In the genomic region with DNA sequence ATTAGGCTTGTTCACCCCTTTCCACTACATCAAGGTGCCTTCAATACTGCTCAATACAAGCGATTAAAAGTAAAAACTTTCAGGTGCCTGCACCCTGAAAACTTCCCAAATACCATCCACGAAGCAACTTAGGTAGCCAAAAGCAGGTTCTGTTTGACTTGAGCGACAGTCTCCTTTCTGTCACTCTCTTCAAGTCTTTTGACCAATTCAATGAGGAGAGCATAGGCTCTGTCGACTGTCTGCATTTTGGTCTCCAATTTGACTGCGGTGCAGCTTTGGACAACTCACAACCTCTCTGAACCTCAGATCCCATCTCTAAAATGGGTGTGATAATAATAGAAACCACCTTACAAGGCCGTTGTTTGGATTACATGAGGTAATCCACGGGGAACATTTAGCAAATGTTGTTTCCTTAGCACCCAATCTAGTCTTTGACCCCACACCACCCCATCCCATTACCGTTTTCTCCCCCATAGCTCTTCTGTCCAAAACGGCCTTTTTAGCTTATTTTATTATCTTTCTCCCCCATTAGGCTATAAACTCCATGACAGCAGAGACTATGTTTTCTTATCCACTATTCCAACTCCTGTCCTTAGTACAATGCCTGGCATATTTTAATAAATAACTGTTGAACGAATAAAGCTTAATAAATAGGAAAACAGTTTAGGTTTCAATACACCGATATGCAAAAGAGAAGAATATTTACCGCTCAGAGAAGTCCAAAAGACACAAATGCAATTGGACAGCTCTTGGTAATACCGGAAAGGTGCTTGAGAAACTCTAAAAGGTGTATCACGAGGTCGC, we compare ENCODE assay signal across 1 cellular context.
TF ChIP-seq lines count a peak whose summit lies in the region.

No MANE protein-coding gene starts in this region.

TF ChIP-seq in K562, 482 proteins besides CTCF, POLR2A, EP300 and RAD21 (continued from another document and continues in another):
- TF ChIP-seq, protein P1, sequence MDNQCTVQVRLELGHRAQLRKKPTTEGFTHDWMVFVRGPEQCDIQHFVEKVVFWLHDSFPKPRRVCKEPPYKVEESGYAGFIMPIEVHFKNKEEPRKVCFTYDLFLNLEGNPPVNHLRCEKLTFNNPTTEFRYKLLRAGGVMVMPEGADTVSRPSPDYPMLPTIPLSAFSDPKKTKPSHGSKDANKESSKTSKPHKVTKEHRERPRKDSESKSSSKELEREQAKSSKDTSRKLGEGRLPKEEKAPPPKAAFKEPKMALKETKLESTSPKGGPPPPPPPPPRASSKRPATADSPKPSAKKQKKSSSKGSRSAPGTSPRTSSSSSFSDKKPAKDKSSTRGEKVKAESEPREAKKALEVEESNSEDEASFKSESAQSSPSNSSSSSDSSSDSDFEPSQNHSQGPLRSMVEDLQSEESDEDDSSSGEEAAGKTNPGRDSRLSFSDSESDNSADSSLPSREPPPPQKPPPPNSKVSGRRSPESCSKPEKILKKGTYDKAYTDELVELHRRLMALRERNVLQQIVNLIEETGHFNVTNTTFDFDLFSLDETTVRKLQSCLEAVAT (IDR thresholded peaks at IDR 0.05): peak; percentile 20 to 23; a peak in 1 of 4 replicates
- TF ChIP-seq HNRNPL (IDR thresholded peaks at IDR 0.05; ENCODE audit: low read depth, low read length) (no peak), SMARCC2 (IDR thresholded peaks at IDR 0.05; ENCODE audit: low read depth) (no peak), CCNT2 (IDR thresholded peaks at IDR 0.05; ENCODE audit: borderline replicate concordance, extremely low read depth, insufficient read length, low read depth, low read length) (no peak), ZNF175 (CRISPR knock-in tag; IDR thresholded peaks at IDR 0.05; ENCODE audit: low read depth) (no peak; the same call in 1 of the 2 replicates), TGIF2 (CRISPR knock-in tag; IDR thresholded peaks at IDR 0.05) (no peak), GATAD2A (IDR thresholded peaks at IDR 0.05) (no peak), ZNF589 (CRISPR knock-in tag; IDR thresholded peaks at IDR 0.05; ENCODE audit: low read depth) (no peak), RCOR1 (IDR thresholded peaks at IDR 0.05; ENCODE audit: borderline replicate concordance in 1 of 2, low read depth in 2 of 2, low read length in 2 of 2) (peak in 1 of 2 experiments; percentile 90; a peak in 2 of 4 replicates), BHLHE40 (IDR thresholded peaks at IDR 0.05; ENCODE audit: low read length) (no peak), TBL1XR1 (IDR thresholded peaks at IDR 0.05; ENCODE audit: low read length in 2 of 2) (0 out of 4 replicates have a peak, but pooled peaks of 1 of the 2 experiments have one; percentile 7), CBX1 (IDR thresholded peaks at IDR 0.05; ENCODE audit: low read depth) (peak; percentile 87; the same call in 1 of the 2 replicates), BRD9 (IDR thresholded peaks at IDR 0.05; ENCODE audit: low read depth, partially characterized antibody) (peak; percentile 56), NR4A1 (CRISPR knock-in tag; IDR thresholded peaks at IDR 0.05) (no peak), NR4A1 (tag; IDR thresholded peaks at IDR 0.05) (0 out of 2 replicates have a peak, but pooled peaks have one; percentile 21)
- TF ChIP-seq, protein P2, sequence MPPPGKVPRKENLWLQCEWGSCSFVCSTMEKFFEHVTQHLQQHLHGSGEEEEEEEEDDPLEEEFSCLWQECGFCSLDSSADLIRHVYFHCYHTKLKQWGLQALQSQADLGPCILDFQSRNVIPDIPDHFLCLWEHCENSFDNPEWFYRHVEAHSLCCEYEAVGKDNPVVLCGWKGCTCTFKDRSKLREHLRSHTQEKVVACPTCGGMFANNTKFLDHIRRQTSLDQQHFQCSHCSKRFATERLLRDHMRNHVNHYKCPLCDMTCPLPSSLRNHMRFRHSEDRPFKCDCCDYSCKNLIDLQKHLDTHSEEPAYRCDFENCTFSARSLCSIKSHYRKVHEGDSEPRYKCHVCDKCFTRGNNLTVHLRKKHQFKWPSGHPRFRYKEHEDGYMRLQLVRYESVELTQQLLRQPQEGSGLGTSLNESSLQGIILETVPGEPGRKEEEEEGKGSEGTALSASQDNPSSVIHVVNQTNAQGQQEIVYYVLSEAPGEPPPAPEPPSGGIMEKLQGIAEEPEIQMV (tag; conservative IDR thresholded peaks at IDR 0.05; ENCODE audit: low read depth): no peak
- TF ChIP-seq, protein P3, sequence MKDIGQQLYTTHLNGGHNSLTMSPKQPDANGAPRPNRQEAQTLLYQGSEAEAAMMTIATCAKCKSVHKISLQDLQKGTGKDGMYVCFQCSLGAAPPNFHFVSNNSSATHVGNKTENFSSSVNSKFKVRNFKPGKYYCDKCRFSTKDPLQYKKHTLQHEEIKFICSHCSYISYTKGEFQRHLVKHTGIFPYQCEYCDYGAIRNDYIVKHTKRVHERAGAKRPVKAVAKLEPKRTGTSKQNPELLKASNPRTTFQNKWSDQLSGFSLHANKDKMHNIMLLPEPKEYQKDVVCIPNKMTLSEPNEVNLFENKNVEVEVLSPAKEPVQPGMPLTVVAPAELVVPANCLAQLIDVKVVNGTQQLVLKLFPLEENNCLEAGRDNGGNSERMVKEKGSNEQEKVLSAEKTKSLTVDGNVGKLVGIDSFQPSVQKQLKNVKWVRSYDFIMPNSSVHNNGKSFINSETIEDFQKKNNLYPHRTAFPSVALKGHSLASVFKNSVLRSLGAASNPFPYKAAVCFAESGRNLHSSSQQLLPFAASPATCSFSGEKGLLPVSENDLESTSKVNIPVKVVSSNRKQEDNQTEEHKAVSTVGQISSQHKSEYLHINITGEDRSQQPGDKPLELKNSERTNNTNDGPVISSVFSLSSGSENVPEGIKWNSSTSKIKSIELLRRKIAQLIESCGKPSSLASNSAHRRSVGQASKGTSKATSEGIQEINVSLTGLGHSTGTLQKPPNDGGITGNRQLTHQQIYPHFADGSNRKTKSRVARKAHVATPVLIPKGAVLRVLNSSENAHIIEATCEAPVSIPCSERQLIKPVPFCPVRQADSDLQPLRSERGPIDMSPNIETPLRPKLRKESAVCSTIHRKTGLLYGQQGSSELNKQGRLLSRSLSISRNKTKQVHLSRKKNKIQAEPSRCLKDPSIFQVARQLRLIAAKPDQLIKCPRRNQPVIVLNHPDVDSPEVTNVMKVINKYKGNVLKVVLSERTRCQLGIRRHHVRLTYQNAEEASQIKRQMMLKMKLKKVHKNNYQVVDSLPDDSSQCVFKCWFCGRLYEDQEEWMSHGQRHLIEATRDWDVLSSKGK (CRISPR knock-in tag; IDR thresholded peaks at IDR 0.05): no peak
- TF ChIP-seq, protein P4, sequence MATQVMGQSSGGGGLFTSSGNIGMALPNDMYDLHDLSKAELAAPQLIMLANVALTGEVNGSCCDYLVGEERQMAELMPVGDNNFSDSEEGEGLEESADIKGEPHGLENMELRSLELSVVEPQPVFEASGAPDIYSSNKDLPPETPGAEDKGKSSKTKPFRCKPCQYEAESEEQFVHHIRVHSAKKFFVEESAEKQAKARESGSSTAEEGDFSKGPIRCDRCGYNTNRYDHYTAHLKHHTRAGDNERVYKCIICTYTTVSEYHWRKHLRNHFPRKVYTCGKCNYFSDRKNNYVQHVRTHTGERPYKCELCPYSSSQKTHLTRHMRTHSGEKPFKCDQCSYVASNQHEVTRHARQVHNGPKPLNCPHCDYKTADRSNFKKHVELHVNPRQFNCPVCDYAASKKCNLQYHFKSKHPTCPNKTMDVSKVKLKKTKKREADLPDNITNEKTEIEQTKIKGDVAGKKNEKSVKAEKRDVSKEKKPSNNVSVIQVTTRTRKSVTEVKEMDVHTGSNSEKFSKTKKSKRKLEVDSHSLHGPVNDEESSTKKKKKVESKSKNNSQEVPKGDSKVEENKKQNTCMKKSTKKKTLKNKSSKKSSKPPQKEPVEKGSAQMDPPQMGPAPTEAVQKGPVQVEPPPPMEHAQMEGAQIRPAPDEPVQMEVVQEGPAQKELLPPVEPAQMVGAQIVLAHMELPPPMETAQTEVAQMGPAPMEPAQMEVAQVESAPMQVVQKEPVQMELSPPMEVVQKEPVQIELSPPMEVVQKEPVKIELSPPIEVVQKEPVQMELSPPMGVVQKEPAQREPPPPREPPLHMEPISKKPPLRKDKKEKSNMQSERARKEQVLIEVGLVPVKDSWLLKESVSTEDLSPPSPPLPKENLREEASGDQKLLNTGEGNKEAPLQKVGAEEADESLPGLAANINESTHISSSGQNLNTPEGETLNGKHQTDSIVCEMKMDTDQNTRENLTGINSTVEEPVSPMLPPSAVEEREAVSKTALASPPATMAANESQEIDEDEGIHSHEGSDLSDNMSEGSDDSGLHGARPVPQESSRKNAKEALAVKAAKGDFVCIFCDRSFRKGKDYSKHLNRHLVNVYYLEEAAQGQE (CRISPR knock-in tag; IDR thresholded peaks at IDR 0.05; ENCODE audit: low read depth): no peak
- TF ChIP-seq, protein P5, sequence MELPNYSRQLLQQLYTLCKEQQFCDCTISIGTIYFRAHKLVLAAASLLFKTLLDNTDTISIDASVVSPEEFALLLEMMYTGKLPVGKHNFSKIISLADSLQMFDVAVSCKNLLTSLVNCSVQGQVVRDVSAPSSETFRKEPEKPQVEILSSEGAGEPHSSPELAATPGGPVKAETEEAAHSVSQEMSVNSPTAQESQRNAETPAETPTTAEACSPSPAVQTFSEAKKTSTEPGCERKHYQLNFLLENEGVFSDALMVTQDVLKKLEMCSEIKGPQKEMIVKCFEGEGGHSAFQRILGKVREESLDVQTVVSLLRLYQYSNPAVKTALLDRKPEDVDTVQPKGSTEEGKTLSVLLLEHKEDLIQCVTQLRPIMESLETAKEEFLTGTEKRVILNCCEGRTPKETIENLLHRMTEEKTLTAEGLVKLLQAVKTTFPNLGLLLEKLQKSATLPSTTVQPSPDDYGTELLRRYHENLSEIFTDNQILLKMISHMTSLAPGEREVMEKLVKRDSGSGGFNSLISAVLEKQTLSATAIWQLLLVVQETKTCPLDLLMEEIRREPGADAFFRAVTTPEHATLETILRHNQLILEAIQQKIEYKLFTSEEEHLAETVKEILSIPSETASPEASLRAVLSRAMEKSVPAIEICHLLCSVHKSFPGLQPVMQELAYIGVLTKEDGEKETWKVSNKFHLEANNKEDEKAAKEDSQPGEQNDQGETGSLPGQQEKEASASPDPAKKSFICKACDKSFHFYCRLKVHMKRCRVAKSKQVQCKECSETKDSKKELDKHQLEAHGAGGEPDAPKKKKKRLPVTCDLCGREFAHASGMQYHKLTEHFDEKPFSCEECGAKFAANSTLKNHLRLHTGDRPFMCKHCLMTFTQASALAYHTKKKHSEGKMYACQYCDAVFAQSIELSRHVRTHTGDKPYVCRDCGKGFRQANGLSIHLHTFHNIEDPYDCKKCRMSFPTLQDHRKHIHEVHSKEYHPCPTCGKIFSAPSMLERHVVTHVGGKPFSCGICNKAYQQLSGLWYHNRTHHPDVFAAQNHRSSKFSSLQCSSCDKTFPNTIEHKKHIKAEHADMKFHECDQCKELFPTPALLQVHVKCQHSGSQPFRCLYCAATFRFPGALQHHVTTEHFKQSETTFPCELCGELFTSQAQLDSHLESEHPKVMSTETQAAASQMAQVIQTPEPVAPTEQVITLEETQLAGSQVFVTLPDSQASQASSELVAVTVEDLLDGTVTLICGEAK (IDR thresholded peaks at IDR 0.05): 0 out of 2 replicates have a peak, but pooled peaks have one; percentile 38
- TF ChIP-seq, protein P5 (CRISPR knock-in tag; IDR thresholded peaks at IDR 0.05): no peak
- TF ChIP-seq, protein P6, sequence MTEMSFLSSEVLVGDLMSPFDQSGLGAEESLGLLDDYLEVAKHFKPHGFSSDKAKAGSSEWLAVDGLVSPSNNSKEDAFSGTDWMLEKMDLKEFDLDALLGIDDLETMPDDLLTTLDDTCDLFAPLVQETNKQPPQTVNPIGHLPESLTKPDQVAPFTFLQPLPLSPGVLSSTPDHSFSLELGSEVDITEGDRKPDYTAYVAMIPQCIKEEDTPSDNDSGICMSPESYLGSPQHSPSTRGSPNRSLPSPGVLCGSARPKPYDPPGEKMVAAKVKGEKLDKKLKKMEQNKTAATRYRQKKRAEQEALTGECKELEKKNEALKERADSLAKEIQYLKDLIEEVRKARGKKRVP (CRISPR knock-in tag; IDR thresholded peaks at IDR 0.05): 0 out of 2 replicates have a peak, but pooled peaks have one; percentile 8
- TF ChIP-seq, protein P7, sequence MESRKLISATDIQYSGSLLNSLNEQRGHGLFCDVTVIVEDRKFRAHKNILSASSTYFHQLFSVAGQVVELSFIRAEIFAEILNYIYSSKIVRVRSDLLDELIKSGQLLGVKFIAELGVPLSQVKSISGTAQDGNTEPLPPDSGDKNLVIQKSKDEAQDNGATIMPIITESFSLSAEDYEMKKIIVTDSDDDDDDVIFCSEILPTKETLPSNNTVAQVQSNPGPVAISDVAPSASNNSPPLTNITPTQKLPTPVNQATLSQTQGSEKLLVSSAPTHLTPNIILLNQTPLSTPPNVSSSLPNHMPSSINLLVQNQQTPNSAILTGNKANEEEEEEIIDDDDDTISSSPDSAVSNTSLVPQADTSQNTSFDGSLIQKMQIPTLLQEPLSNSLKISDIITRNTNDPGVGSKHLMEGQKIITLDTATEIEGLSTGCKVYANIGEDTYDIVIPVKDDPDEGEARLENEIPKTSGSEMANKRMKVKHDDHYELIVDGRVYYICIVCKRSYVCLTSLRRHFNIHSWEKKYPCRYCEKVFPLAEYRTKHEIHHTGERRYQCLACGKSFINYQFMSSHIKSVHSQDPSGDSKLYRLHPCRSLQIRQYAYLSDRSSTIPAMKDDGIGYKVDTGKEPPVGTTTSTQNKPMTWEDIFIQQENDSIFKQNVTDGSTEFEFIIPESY (CRISPR knock-in tag; IDR thresholded peaks at IDR 0.05): no peak
- TF ChIP-seq, protein P8, sequence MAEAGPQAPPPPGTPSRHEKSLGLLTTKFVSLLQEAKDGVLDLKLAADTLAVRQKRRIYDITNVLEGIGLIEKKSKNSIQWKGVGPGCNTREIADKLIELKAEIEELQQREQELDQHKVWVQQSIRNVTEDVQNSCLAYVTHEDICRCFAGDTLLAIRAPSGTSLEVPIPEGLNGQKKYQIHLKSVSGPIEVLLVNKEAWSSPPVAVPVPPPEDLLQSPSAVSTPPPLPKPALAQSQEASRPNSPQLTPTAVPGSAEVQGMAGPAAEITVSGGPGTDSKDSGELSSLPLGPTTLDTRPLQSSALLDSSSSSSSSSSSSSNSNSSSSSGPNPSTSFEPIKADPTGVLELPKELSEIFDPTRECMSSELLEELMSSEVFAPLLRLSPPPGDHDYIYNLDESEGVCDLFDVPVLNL (CRISPR knock-in tag; IDR thresholded peaks at IDR 0.05; ENCODE audit: low read depth): no peak
